ENCODE assay signal across 8 cellular contexts in the genomic region with DNA sequence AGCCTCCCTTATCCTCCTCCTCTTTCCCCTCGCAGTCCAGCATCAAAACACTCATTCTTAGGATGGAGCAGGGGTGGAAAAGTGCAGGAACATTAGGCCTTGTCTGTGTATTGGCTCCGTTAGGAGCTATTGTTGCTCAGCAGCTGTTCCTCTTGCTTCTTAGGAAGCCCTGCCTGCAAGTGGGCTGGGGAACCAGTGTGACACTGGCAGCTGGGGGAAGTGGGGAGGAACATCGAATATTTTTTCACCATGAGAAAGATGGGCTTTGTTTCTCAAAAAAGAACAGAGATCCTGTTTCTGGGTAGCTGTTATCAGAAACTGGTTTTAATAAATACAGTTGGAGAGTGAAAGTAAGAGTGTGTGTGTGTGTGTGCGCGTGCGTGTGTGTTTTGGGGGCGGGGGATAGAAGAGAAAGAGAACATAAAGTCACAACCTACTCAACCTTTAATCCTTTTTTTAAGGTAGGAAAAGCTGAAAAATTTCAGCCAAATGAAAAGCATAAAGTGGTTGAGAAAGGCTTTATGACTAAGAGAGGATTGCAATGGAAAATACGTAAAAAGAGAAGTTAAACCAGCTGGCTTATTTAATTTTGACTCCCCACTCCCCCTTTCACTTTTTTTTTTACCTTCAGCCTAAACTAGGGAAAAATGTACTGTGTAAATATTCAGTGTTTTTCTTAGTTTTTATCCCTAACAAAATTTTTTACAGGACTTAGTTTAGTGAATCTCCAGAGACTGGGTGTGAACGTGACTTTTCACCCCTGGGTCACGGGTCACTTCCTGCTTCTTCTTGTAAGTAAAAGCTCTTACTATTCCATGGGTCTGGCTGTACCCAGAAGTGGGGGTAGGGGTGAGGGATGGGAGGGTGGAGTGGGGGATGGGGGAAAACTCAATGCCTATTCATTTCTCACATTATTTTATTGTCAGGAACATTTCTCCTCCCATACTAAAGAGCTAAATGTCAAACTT.
A peak's percentile ranks its signal among the peaks of the same experiment; 100 is the strongest.
DNase-seq lines count a peak whose midpoint lies in the region; ATAC-seq and TF ChIP-seq lines count a peak whose summit lies in the region.

No MANE protein-coding gene starts in this region.

- H3K9me3 Mint-ChIP-seq in CD4-positive, alpha-beta T cell: no peaks in the 10 kb centered on the region
- H3K9me3 Mint-ChIP-seq in brain: peaks cover 0 to 9% (median 0%) of the 10 kb centered on the region in 5 experiments

- no peaks in the 10 kb centered on the region for H3K27me3 ChIP-seq in CD4-positive, alpha-beta T cell (ENCODE audit: control insufficient read depth, insufficient read depth, low read length)
- no peaks in the 10 kb centered on the region for H3K27me3 ChIP-seq in left lung

- peaks cover 21 to 46% of the 10 kb centered on the region in 2 donors for H3K4me1 ChIP-seq in left lung

- H3K36me3 ChIP-seq in left lung: no peaks in the 10 kb centered on the region

- peak overlapping the region in 1 of 2 donors; percentile 15 for H3K4me3 ChIP-seq in left lung

- H3K4me3 Mint-ChIP-seq in CD4-positive, alpha-beta T cell: peak overlapping the region; percentile 84
- H3K4me3 Mint-ChIP-seq in brain: peak overlapping the region in 4 of 5 experiments; percentile 31 to 76 (median 65)

- no peak for TF ChIP-seq CTCF in CD4-positive, alpha-beta T cell (IDR thresholded peaks at IDR 0.05)
- no peak for TF ChIP-seq CTCF in brain (conservative IDR thresholded peaks at IDR 0.05)
- TF ChIP-seq CTCF in left lung (IDR thresholded peaks at IDR 0.05): no peak

- POLR2A ChIA-PET in CD4-positive, alpha-beta T cell (lab: Charles Lee): interaction anchor here (0.7 to 3.6 kb wide), 21 partner anchors 9 to 629 kb away, joined by 3 to 58 read pairs (median 5); a partner anchor contains a TSS

- H3K4me1 Mint-ChIP-seq in CD4-positive, alpha-beta T cell (ENCODE audit: low read depth): peaks cover 29% of the 10 kb centered on the region
- peaks cover 52% of the 10 kb centered on the region for H3K4me1 Mint-ChIP-seq in brain

- intact Hi-C loops in CD4-positive, alpha-beta T cell (cut with DNase I, micrococcal nuclease): no loop called here
- intact Hi-C loops in left lung (cut with DNase I): no loop called here

- H3K27ac ChIP-seq in CD4-positive, alpha-beta T cell (ENCODE audit: low read depth, low read length): peak overlapping the region; percentile 38
- H3K27ac ChIP-seq in left lung: peak overlapping the region; percentile 82 to 84

- peak; percentile 75 for ATAC-seq in CD4-positive, alpha-beta T cell (ENCODE audit: poor library complexity)
- ATAC-seq in GM21723 (IDR thresholded peaks at IDR 0.05; ENCODE audit: unreplicated experiment) (peak; percentile 32), left lung (peak; percentile 56)

- peak overlapping the region; percentile 90 for H3K27ac Mint-ChIP-seq in CD4-positive, alpha-beta T cell
- peak overlapping the region; percentile 83 to 96 (median 93) for H3K27ac Mint-ChIP-seq in brain

- no peaks in the 10 kb centered on the region for H3K27me3 Mint-ChIP-seq in CD4-positive, alpha-beta T cell
- H3K27me3 Mint-ChIP-seq in brain: peaks cover 6% of the 10 kb centered on the region

- CTCF ChIA-PET in CD4-positive, alpha-beta T cell (lab: Charles Lee): interaction anchor here (0.6 to 1.3 kb wide), 5 partner anchors 52 to 1024 kb away, joined by 3 read pairs; no protein-coding TSS in a partner anchor

- H3K36me3 Mint-ChIP-seq in CD4-positive, alpha-beta T cell (ENCODE audit: low read depth): peaks cover 5% of the 10 kb centered on the region
- H3K36me3 Mint-ChIP-seq in brain: no peaks in the 10 kb centered on the region

- H3K9me3 ChIP-seq in CD4-positive, alpha-beta T cell (ENCODE audit: control insufficient read depth, low read length): no peaks in the 10 kb centered on the region
- H3K9me3 ChIP-seq in left lung: no peaks in the 10 kb centered on the region

- TF ChIP-seq POLR2A in erythroblast (IDR thresholded peaks at IDR 0.05; ENCODE audit: low read length): no peak

- DNase-seq in CD4-positive, alpha-beta T cell: peak; percentile 10 to 59 (median 26)
- DNase-seq in SKM-1 treated with dmso at 0.1 percent for 144 hours (lab: John Stamatoyannopoulos, UW; ENCODE audit: unreplicated experiment) (peak; percentile 22), left lung (peak in 1 of 2 donors; percentile 51), AG08396 (ENCODE audit: low spot score) (no peak), erythroblast (lab: John Stamatoyannopoulos, UW) (no peak)
- peak; percentile 69 for DNase-seq in stimulated activated CD4-positive, alpha-beta T cell treated with anti-CD3 and anti-CD28 coated beads, Interleukin-2, amount 100 ng/mL, for 4 hours (ENCODE audit: low read depth)

Comparison
In these comparisons a context has a peak if more than half of its experiments do, and no peak if none do; other contexts are left out.
1. DNase-seq: peak in CD4-positive, alpha-beta T cell (10 of 10), SKM-1 treated with dmso at 0.1 percent for 144 hours (single experiment) and stimulated activated CD4-positive, alpha-beta T cell treated with anti-CD3 and anti-CD28 coated beads, Interleukin-2, amount 100 ng/mL, for 4 hours (single experiment); none in AG08396 (single experiment) and erythroblast (0 of 2).
2. Peak in every context shown above with its lines, with median percentiles within 50 percentile points of each other: ATAC-seq.